In the genomic region with DNA sequence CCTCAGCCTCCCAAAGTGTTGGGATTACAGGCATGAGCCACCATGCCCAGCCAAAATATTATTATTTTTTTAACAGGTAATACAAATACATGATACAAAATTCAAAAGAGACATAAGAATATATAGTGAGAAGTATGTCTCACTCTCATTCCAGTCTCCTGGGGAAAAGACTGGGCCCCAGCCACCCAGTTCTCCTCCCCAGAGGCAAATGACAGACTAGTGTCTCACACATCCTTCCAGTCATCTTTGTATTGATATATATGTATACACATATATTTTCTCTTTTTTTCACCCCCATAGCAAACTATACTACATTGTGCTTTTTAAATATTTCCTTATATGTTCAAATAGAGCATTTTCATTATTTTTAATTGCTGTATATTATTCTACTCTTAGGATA, we compare ENCODE assay signal across 26 cellular contexts.
"Had no signal": no experiment of that assay in that cellular context is flagged by ENCODE, and none has a peak within 500 bp of the region (broad histone marks: within the 10 kb centered on the region; RNA-seq: fewer than 3 reads in every experiment).

No MANE protein-coding gene starts in this region.

- DNase-seq: activated CD4-positive, alpha-beta T cell treated with anti-CD3 and anti-CD28 coated beads, Interleukin-2, amount 50 U/mL, for 1 hour; activated CD8-positive, alpha-beta T cell treated with anti-CD3 and anti-CD28 coated beads for 36 hours; activated gamma-delta T cell; activated naive CD4-positive, alpha-beta T cell treated with anti-CD3 and anti-CD28 coated beads for 36 hours; activated T-cell treated with anti-CD3 and anti-CD28 coated beads, Interleukin-2, amount 50 U/mL, for 1 hour; activated T-cell treated with anti-CD3 and anti-CD28 coated beads, Interleukin-2, amount 50 U/mL, for 72 hours; adrenal gland; body of pancreas; Karpas-422; KBM-7; NCI-H1105 treated with DMSO at 0.1 percent for 48 hours; NCI-H1436; NCI-H1694 treated with DMSO at 0.1 percent for 48 hours; NCI-H2029; NCI-H345; NCI-H524 treated with DMSO at 0.1 percent for 48 hours; Peyer's patch; RPMI8226; SIG-M5; T-cell; T-helper 17 cell had no signal

- H3K27ac ChIP-seq: body of pancreas, breast epithelium had no signal

- H3K27me3 Mint-ChIP-seq: activated CD8-positive, alpha-beta T cell treated with anti-CD3 and anti-CD28 coated beads for 36 hours; IgD-negative memory B cell; T-cell; T-helper 17 cell had no signal

- H3K36me3 ChIP-seq: breast epithelium had no signal

- H3K27ac Mint-ChIP-seq: activated CD8-positive, alpha-beta T cell treated with anti-CD3 and anti-CD28 coated beads for 36 hours; activated naive CD4-positive, alpha-beta T cell treated with anti-CD3 and anti-CD28 coated beads for 36 hours; activated T-cell treated with anti-CD3 and anti-CD28 coated beads, Interleukin-2, amount 50 U/mL, for 72 hours; activated T-helper 2 cell treated with anti-CD3 and anti-CD28 coated beads, Interferon-gamma antibody, Interleukin-2, Interleukin-4, amounts not matched to agents 10 μg/mL and 5 μg/mL and 100 μg/mL, durations not matched to agents 14 hours and 24 hours and 36 hours; IgD-negative memory B cell; T-cell; T-helper 17 cell had no signal

- H3K4me3 Mint-ChIP-seq: activated CD8-positive, alpha-beta T cell treated with anti-CD3 and anti-CD28 coated beads for 36 hours; activated naive CD4-positive, alpha-beta T cell treated with anti-CD3 and anti-CD28 coated beads for 36 hours; activated T-cell treated with anti-CD3 and anti-CD28 coated beads, Interleukin-2, amount 50 U/mL, for 72 hours; IgD-negative memory B cell; T-cell; T-helper 17 cell had no signal

- H3K27me3 ChIP-seq: adrenal gland, body of pancreas, breast epithelium, Peyer's patch had no signal

- ATAC-seq: activated CD8-positive, alpha-beta T cell treated with anti-CD3 and anti-CD28 coated beads for 36 hours; Right ventricle myocardium inferior; T-cell; T-helper 17 cell had no signal

- H3K4me3 ChIP-seq: adrenal gland, body of pancreas, breast epithelium, Peyer's patch had no signal

- H3K9me3 ChIP-seq: adrenal gland, body of pancreas, breast epithelium, Peyer's patch had no signal

- H3K4me1 ChIP-seq: body of pancreas, breast epithelium had no signal

- H3K4me1 Mint-ChIP-seq: IgD-negative memory B cell, T-cell, T-helper 17 cell had no signal

- H3K9me3 Mint-ChIP-seq: activated CD8-positive, alpha-beta T cell treated with anti-CD3 and anti-CD28 coated beads for 36 hours; activated naive CD4-positive, alpha-beta T cell treated with anti-CD3 and anti-CD28 coated beads for 36 hours; activated naive CD4-positive, alpha-beta T cell treated with anti-CD3 and anti-CD28 coated beads, Interleukin-2, amount 50 U/mL, for 72 hours; activated T-cell treated with anti-CD3 and anti-CD28 coated beads, Interleukin-2, amount 50 U/mL, for 72 hours; activated T-helper 2 cell treated with anti-CD3 and anti-CD28 coated beads, Interferon-gamma antibody, Interleukin-2, Interleukin-4, amounts not matched to agents 10 μg/mL and 5 μg/mL and 100 μg/mL, durations not matched to agents 14 hours and 24 hours and 36 hours; IgD-negative memory B cell; T-cell had no signal
